15 cellular contexts compared by ENCODE assay signal in genomic region chr22:44261164-44261860, GRCh38. TPM values are rescaled to one million over a fixed set of nuclear protein-coding genes. Genes with fewer than 3 reads are reported as not detected.
DNase-seq lines count a peak whose midpoint lies in the region; ATAC-seq and TF ChIP-seq lines count a peak whose summit lies in the region.
"Had no signal": no experiment of that assay in that cellular context is flagged by ENCODE, and none has a peak within 500 bp of the region (broad histone marks: within the 10 kb centered on the region; RNA-seq: fewer than 3 reads in every experiment).

No MANE protein-coding gene starts in this region.

- H3K27ac ChIP-seq in HEK293 (ENCODE audit: extremely low read depth, low read depth, low read length) = no peak overlapping the region

- H3K36me3 Mint-ChIP-seq in effector memory CD8-positive, alpha-beta T cell (ENCODE audit: insufficient read depth) = peaks cover 3% of the 10 kb centered on the region
- H3K36me3 Mint-ChIP-seq: CD4-positive, alpha-beta memory T cell had no signal

- peak overlapping the region in 1 of 2 donors; percentile 44 for H3K27ac Mint-ChIP-seq in effector memory CD8-positive, alpha-beta T cell
- H3K27ac Mint-ChIP-seq: B cell; CD4-positive, alpha-beta memory T cell had no signal

- no peak overlapping the region for H3K4me3 ChIP-seq in H7 (ENCODE audit: insufficient read depth, low read depth, low read length)
- no peak overlapping the region for H3K4me3 ChIP-seq in HEK293 (ENCODE audit: low read depth, low read length)

- ATAC-seq in esophagus mucosa (peak; percentile 10), sciatic nerve (no peak)
- ATAC-seq in effector memory CD8-positive, alpha-beta T cell (replicated peaks) = no peak
- ATAC-seq: Panc1 had no signal

- H3K4me1 Mint-ChIP-seq in effector memory CD8-positive, alpha-beta T cell (ENCODE audit: low read depth in 2 of 2) = peaks cover 4 to 7% of the 10 kb centered on the region in 2 donors
- H3K4me1 Mint-ChIP-seq: B cell had no signal

- TF ChIP-seq POLR2A in erythroblast (IDR thresholded peaks at IDR 0.05; ENCODE audit: low read length) = no peak

- intact Hi-C loops in sciatic nerve (cut with DNase I) = no loop called here

- no peaks in the 10 kb centered on the region for H3K9me3 ChIP-seq in HEK293 (ENCODE audit: control insufficient read depth, insufficient read depth, low read depth, low read length)

- H3K27me3 ChIP-seq in H7 (ENCODE audit: control insufficient read depth, insufficient read depth, low read length) = no peaks in the 10 kb centered on the region

- TF ChIP-seq CTCF in HEK293 (tag by site-specific recombination; IDR thresholded peaks at IDR 0.05) = no peak

- H3K9me3 Mint-ChIP-seq in effector memory CD8-positive, alpha-beta T cell = no peaks in the 10 kb centered on the region

- POLR2A ChIA-PET in HEK293 (lab: Yijun Ruan, JAX) = no interaction called here

- peaks cover 3 to 12% of the 10 kb centered on the region in 2 donors for H3K27me3 Mint-ChIP-seq in effector memory CD8-positive, alpha-beta T cell

- H3K36me3 ChIP-seq in H7 (replicated peaks; ENCODE audit: control insufficient read depth, insufficient read depth, low read length) (no peaks in the 10 kb centered on the region), HEK293 (ENCODE audit: control insufficient read depth in 2 of 2, insufficient read depth in 1 of 2, low read length in 2 of 2) (no peaks in the 10 kb centered on the region)

- peaks cover 2% of the 10 kb centered on the region; the same call in 1 of the 2 replicates for H3K4me1 ChIP-seq in HEK293 (ENCODE audit: control insufficient read depth, insufficient read depth, low read length)

- no peak overlapping the region for H3K4me3 Mint-ChIP-seq in effector memory CD8-positive, alpha-beta T cell
- H3K4me3 Mint-ChIP-seq: B cell; CD4-positive, alpha-beta memory T cell had no signal

- DNase-seq in H7 (peak; percentile 5), sciatic nerve (ENCODE audit: low spot score) (peak; percentile 30), erythroblast (lab: John Stamatoyannopoulos, UW) (no peak), activated gamma-delta T cell treated with Interleukin-2 at 50 U/mL for 16 hours (no peak)
- no peak for DNase-seq in effector memory CD8-positive, alpha-beta T cell
- DNase-seq: CD4-positive, alpha-beta memory T cell; DMS79 treated with DMSO at 0.1 percent for 48 hours; GOT3; MM.1S; NCI-H1930; NCI-H510A had no signal

- CTCF ChIA-PET in HEK293 (lab: Yijun Ruan, JAX) = no interaction called here

TF ChIP-seq in HEK293, 187 proteins besides CTCF, POLR2A, EP300 and RAD21:
- TF ChIP-seq ZNF768 (tag by site-specific recombination; IDR thresholded peaks at IDR 0.05) (0 out of 2 replicates have a peak, but pooled peaks have one; percentile 33), ZFP3 (tag by site-specific recombination; IDR thresholded peaks at IDR 0.05; ENCODE audit: low read depth) (peak; percentile 70), TCF7L2 (IDR thresholded peaks at IDR 0.05; ENCODE audit: borderline replicate concordance, low read depth, low read length) (no peak)
TF ChIP-seq in HEK293: peak in this region for 2.

RNA-seq across cellular contexts. Expression of gene SHISAL1, which starts 51.4 kb away (rescaled TPM):
- 1.3 and 2.9 TPM in 2 replicates for total RNA-seq in H7 (2014; rRNA removed; shearing (Covaris generic))
- total RNA-seq in esophagus mucosa (0.08 TPM), sciatic nerve (2.1 TPM)
- total RNA-seq: B cell; CD4-positive, alpha-beta memory T cell had no signal

Comparison
In these comparisons a context has a peak if more than half of its experiments do, and no peak if none do; other contexts are left out.
1. DNase-seq: peak in H7 (single experiment) and sciatic nerve (single experiment); none in erythroblast (0 of 2), effector memory CD8-positive, alpha-beta T cell (0 of 3) and activated gamma-delta T cell treated with Interleukin-2 at 50 U/mL for 16 hours (single experiment).